17 cellular contexts compared by ENCODE assay signal in the genomic region with DNA sequence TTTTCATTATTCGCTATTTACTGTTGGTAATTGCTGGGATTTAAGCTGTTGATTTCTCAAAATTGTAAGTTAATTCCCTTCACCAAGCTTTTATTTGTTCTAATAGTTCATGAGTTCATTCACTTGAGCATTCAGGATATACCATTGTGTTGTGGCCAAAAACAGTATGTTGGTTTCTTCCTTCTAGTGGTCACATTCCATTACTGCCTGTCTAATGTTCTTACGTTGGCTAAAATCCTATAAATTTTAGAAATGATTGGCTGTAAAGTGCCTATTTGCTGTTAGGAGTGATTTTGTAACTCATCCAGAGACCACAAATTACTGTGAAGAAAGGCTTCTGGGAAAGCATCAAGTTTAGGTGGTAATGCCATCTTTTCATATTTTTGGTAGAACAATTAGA.
A peak's percentile ranks its signal among the peaks of the same experiment; 100 is the strongest.
DNase-seq lines count a peak whose midpoint lies in the region; ATAC-seq, FAIRE-seq and TF ChIP-seq lines count a peak whose summit lies in the region.
"Had no signal": no experiment of that assay in that cellular context is flagged by ENCODE, and none has a peak within 500 bp of the region (broad histone marks: within the 10 kb centered on the region; RNA-seq: fewer than 3 reads in every experiment).

No MANE protein-coding gene starts in this region.

- TF ChIP-seq CTCF in H9 (conservative IDR thresholded peaks at IDR 0.05): peak; percentile 26; the same call in 1 of the 3 replicates
- TF ChIP-seq CTCF in fibroblast of villous mesenchyme (IDR thresholded peaks at IDR 0.05; ENCODE audit: insufficient read depth, low read depth, low read length): no peak

- no peak overlapping the region for H2BK5ac ChIP-seq in H9 (ENCODE audit: insufficient read length, low read length)

- no CpG with 5 or more reads among the region's 2 CpGs for WGBS in H9 (ENCODE audit: extremely low coverage, insufficient read length, low lambda C conversion rate)

- H3K4me1 Mint-ChIP-seq in CD4-positive, CD25-positive, alpha-beta regulatory T cell: peaks cover 27 to 47% (median 40%) of the 10 kb centered on the region in 4 donors
- H3K4me1 Mint-ChIP-seq in H9: peaks cover 2 to 7% of the 10 kb centered on the region in 2 experiments; a peak in 2 of 4 replicates

- H3K23me2 ChIP-seq in H9 (ENCODE audit: insufficient read length, low read depth, low read length, poor library complexity, severe bottlenecking): no peaks in the 10 kb centered on the region

- H3K4me3 ChIP-seq in CD4-positive, CD25-positive, alpha-beta regulatory T cell (ENCODE audit: low read depth, low read length): peak overlapping the region; percentile 81
- H3K4me3 ChIP-seq in fibroblast of villous mesenchyme (ENCODE audit: low read depth, low read length): no peak overlapping the region
- H3K4me3 ChIP-seq: adrenal gland, BLaER1, SJSA1 had no signal

- no peak overlapping the region for H2AFZ ChIP-seq in H9 (ENCODE audit: low read length)
- H2AFZ ChIP-seq: parathyroid adenoma had no signal

- H3K4me3 Mint-ChIP-seq in CD4-positive, CD25-positive, alpha-beta regulatory T cell: peak overlapping the region in 1 of 4 donors; percentile 72
- no peak overlapping the region for H3K4me3 Mint-ChIP-seq in H9

- peaks cover 2% of the 10 kb centered on the region for H3K36me3 ChIP-seq in CD4-positive, CD25-positive, alpha-beta regulatory T cell (ENCODE audit: control insufficient read depth, insufficient read depth, low read length)
- H3K36me3 ChIP-seq: adrenal gland, BLaER1, SJSA1 had no signal

- no peak overlapping the region for H3K56ac ChIP-seq in H9 (ENCODE audit: insufficient read length, low read depth, low read length)

- H3K27me3 ChIP-seq in CD4-positive, CD25-positive, alpha-beta regulatory T cell (ENCODE audit: control insufficient read depth, insufficient read depth, low read length): no peaks in the 10 kb centered on the region
- H3K27me3 ChIP-seq in H9 (ENCODE audit: insufficient read depth, low read length): no peaks in the 10 kb centered on the region
- H3K27me3 ChIP-seq: adrenal gland, BLaER1, SJSA1 had no signal

- no peaks in the 10 kb centered on the region for H3K79me1 ChIP-seq in H9 (ENCODE audit: insufficient read depth, low read depth, low read length, poor library complexity, severe bottlenecking)

- no peak overlapping the region for H3K18ac ChIP-seq in H9 (ENCODE audit: insufficient read length, low read depth, low read length)

- H2BK15ac ChIP-seq in H9 (ENCODE audit: low read depth, low read length): no peak overlapping the region

- no peak for DNase-seq in CD4-positive, CD25-positive, alpha-beta regulatory T cell
- DNase-seq in H9: no peak
- peak; percentile 79 for DNase-seq in astrocyte of the hippocampus (ENCODE audit: low read depth, low spot score)
- DNase-seq in fibroblast of villous mesenchyme (ENCODE audit: low read depth): peak; percentile 21
- DNase-seq in NCI-H1417 (lab: John Stamatoyannopoulos, UW): no peak
- no peak for DNase-seq in frontal cortex (ENCODE audit: low spot score in 2 of 2)
- DNase-seq in effector CD4-positive, alpha-beta T cell: no peak
- DNase-seq: activated CD4-positive, alpha-beta T cell treated with anti-CD3 and anti-CD28 coated beads for 48 hours; activated T-cell treated with anti-CD3 and anti-CD28 coated beads, Interleukin-2, amount 50 U/mL, for 48 hours; adrenal gland; DMS79; NCI-H2107 had no signal

- H3K23ac ChIP-seq in H9 (ENCODE audit: insufficient read length, low read depth, low read length): no peak overlapping the region

- peak overlapping the region in 2 of 3 donors; percentile 20 to 86 for H3K27ac Mint-ChIP-seq in CD4-positive, CD25-positive, alpha-beta regulatory T cell
- H3K27ac Mint-ChIP-seq in H9: no peak overlapping the region

- H3K9me3 Mint-ChIP-seq in CD4-positive, CD25-positive, alpha-beta regulatory T cell: no peaks in the 10 kb centered on the region
- H3K9me3 Mint-ChIP-seq in H9: no peaks in the 10 kb centered on the region

- H3K9ac ChIP-seq in H9 (ENCODE audit: extremely low read depth, insufficient read length, low read length): no peak overlapping the region
- H3K9ac ChIP-seq: BLaER1, parathyroid adenoma had no signal

- no peak for ATAC-seq in CD4-positive, CD25-positive, alpha-beta regulatory T cell (ENCODE audit: low read depth in 2 of 2)
- no peak for ATAC-seq in HG03460 (IDR thresholded peaks at IDR 0.05; ENCODE audit: unreplicated experiment)

- H3K27ac ChIP-seq in CD4-positive, CD25-positive, alpha-beta regulatory T cell (ENCODE audit: insufficient read depth, low read length, poor library complexity, severe bottlenecking): no peak overlapping the region
- H3K27ac ChIP-seq in H9 (ENCODE audit: insufficient read length, low read depth, low read length): no peak overlapping the region
- H3K27ac ChIP-seq: adrenal gland, BLaER1, parathyroid adenoma, SJSA1 had no signal

- no peaks in the 10 kb centered on the region for H3K27me3 Mint-ChIP-seq in CD4-positive, CD25-positive, alpha-beta regulatory T cell
- no peaks in the 10 kb centered on the region for H3K27me3 Mint-ChIP-seq in H9 (ENCODE audit: low read depth)

- H4K8ac ChIP-seq in H9 (replicated peaks; ENCODE audit: insufficient read length, low read depth, low read length): no peak overlapping the region

- H3K9me3 ChIP-seq in CD4-positive, CD25-positive, alpha-beta regulatory T cell (ENCODE audit: control insufficient read depth in 2 of 2, low read length in 2 of 2): no peaks in the 10 kb centered on the region
- H3K9me3 ChIP-seq in H9 (ENCODE audit: control insufficient read depth, low read depth, low read length): no peaks in the 10 kb centered on the region
- H3K9me3 ChIP-seq: adrenal gland, BLaER1, SJSA1 had no signal

- no peak overlapping the region for H4K91ac ChIP-seq in H9 (ENCODE audit: insufficient read length, low read depth, low read length)

- H3K14ac ChIP-seq in H9 (ENCODE audit: insufficient read depth, low read length): no peak overlapping the region

- H3T11ph ChIP-seq in H9 (ENCODE audit: low read length): no peak overlapping the region

- no peak overlapping the region for H2AK5ac ChIP-seq in H9 (ENCODE audit: insufficient read length, low read length)

- no peak overlapping the region for H3K4me2 ChIP-seq in H9 (ENCODE audit: insufficient read depth, insufficient read length, low read length)
- H3K4me2 ChIP-seq: BLaER1 had no signal

- H4K5ac ChIP-seq in H9 (ENCODE audit: insufficient read length, low read depth, low read length): no peak overlapping the region

- H3K4ac ChIP-seq in H9 (ENCODE audit: low read depth, low read length): no peak overlapping the region

- no peak overlapping the region for H2BK12ac ChIP-seq in H9 (ENCODE audit: insufficient read length, low read depth, low read length)

- H3K36me3 Mint-ChIP-seq in CD4-positive, CD25-positive, alpha-beta regulatory T cell: peaks cover 5% of the 10 kb centered on the region
- H3K36me3 Mint-ChIP-seq in H9 (ENCODE audit: insufficient read depth in 1 of 3, low read depth in 3 of 3): no peaks in the 10 kb centered on the region

- no peaks in the 10 kb centered on the region for H4K20me1 ChIP-seq in H9 (ENCODE audit: control insufficient read depth, insufficient read depth, insufficient read length)
- H4K20me1 ChIP-seq: BLaER1 had no signal

- H3K79me2 ChIP-seq in H9 (ENCODE audit: insufficient read depth, low read length): peaks cover 3% of the 10 kb centered on the region; the same call in 1 of the 2 replicates

- H2BK120ac ChIP-seq in H9 (ENCODE audit: low read depth, low read length, poor library complexity, severe bottlenecking): no peak overlapping the region

- H3K4me1 ChIP-seq in CD4-positive, CD25-positive, alpha-beta regulatory T cell (ENCODE audit: control insufficient read depth, insufficient read depth, low read length, poor library complexity, severe bottlenecking): peaks cover 13% of the 10 kb centered on the region
- H3K4me1 ChIP-seq in H9 (ENCODE audit: insufficient read depth, low read length): no peaks in the 10 kb centered on the region
- H3K4me1 ChIP-seq: BLaER1, parathyroid adenoma, SJSA1 had no signal

- FAIRE-seq in frontal cortex (lab: Jason Lieb, UNC): no peak
- FAIRE-seq: keratinocyte had no signal

- no peak overlapping the region for H2BK20ac ChIP-seq in H9 (ENCODE audit: low read depth, low read length, poor library complexity, severe bottlenecking)

Comparison
In these comparisons a context has a peak if more than half of its experiments do, and no peak if none do; other contexts are left out.
1. DNase-seq: peak in astrocyte of the hippocampus (single experiment) and fibroblast of villous mesenchyme (single experiment); none in CD4-positive, CD25-positive, alpha-beta regulatory T cell (0 of 3), H9 (single experiment), NCI-H1417 (0 of 3), frontal cortex (0 of 2) and effector CD4-positive, alpha-beta T cell (single experiment).
2. H3K27ac Mint-ChIP-seq: peak in CD4-positive, CD25-positive, alpha-beta regulatory T cell (2 of 3); none in H9 (0 of 3).